ENCODE assay signal across 21 cellular contexts in genomic region chr16:83586036-83586810, GRCh38.
DNase-seq lines count a peak whose midpoint lies in the region; FAIRE-seq and TF ChIP-seq lines count a peak whose summit lies in the region.
"Had no signal": no experiment of that assay in that cellular context is flagged by ENCODE, and none has a peak within 500 bp of the region (broad histone marks: within the 10 kb centered on the region; RNA-seq: fewer than 3 reads in every experiment).

No MANE protein-coding gene starts in this region.

- H3K36me3 ChIP-seq in osteoblast (ENCODE audit: insufficient read depth, low read length) = no peaks in the 10 kb centered on the region
- H3K36me3 ChIP-seq: thoracic aorta had no signal

- H3K4me2 ChIP-seq in osteoblast (ENCODE audit: insufficient read depth, low read length) = peak overlapping the region; percentile 51
- H3K4me2 ChIP-seq: PC-9 had no signal

- no peak overlapping the region for H3K27ac ChIP-seq in osteoblast (ENCODE audit: low read depth, low read length)
- H3K27ac ChIP-seq: PC-9, thoracic aorta had no signal

- TF ChIP-seq CTCF in osteoblast (IDR thresholded peaks at IDR 0.05; ENCODE audit: extremely low read depth, low read depth, low read length) = no peak

- H3K4me1 ChIP-seq in osteoblast (ENCODE audit: insufficient read depth, low read length) = peaks cover 3% of the 10 kb centered on the region

- no peaks in the 10 kb centered on the region for H3K79me2 ChIP-seq in osteoblast (ENCODE audit: insufficient read depth, low read length)

- peak overlapping the region; percentile 74 for H2AFZ ChIP-seq in osteoblast (ENCODE audit: low read length)
- H2AFZ ChIP-seq: PC-9 had no signal

- DNase-seq in DMS79 treated with DMSO at 0.1 percent for 48 hours (lab: John Stamatoyannopoulos, UW) (peak; percentile 57), NCI-H524 (lab: John Stamatoyannopoulos, UW) (peak; percentile 59 to 88), osteoblast (ENCODE audit: insufficient read length, low spot score, missing footprints) (no peak), HuH-7.5 (ENCODE audit: low spot score) (no peak), putamen (ENCODE audit: low spot score) (no peak), nucleus accumbens (lab: John Stamatoyannopoulos, UW) (no peak)
- DNase-seq: activated B cell treated with CpG ODN at 0.5 μM for 24 hours; activated CD4-positive, alpha-beta memory T cell treated with anti-CD3 and anti-CD28 coated beads, Interleukin-2, amount 10 ng/mL, durations not matched to agents 7 days and 5 days; activated effector memory CD4-positive, alpha-beta T cell treated with Interleukin-2 at 50 U/mL for 16 hours; CD4-positive, alpha-beta T cell; head of caudate nucleus; Karpas-422; NCI-H187; NCI-H2227 treated with DMSO at 0.1 percent for 48 hours; PC-9; SHP77; stimulated activated naive CD4-positive, alpha-beta T cell treated with Interleukin-2 at 50 U/mL for 16 hours; T-helper 9 cell had no signal

- FAIRE-seq in endometrium (lab: Jason Lieb, UNC) = peak; percentile 90
- FAIRE-seq: GM12878 had no signal

- H3K4me3 ChIP-seq in osteoblast (ENCODE audit: insufficient read depth, low read length) = peak overlapping the region; percentile 3
- H3K4me3 ChIP-seq: GM12878, PC-9, thoracic aorta had no signal

- H3K27me3 ChIP-seq in osteoblast (ENCODE audit: insufficient read depth, low read length) = peaks cover 2% of the 10 kb centered on the region

- H4K20me1 ChIP-seq in osteoblast (ENCODE audit: insufficient read depth, low read length) = no peaks in the 10 kb centered on the region

- H3K9me3 ChIP-seq in osteoblast (ENCODE audit: low read depth, low read length) = no peaks in the 10 kb centered on the region
- H3K9me3 ChIP-seq: thoracic aorta had no signal

Comparison
In these comparisons a context has a peak if more than half of its experiments do, and no peak if none do; other contexts are left out.
1. DNase-seq: peak in DMS79 treated with DMSO at 0.1 percent for 48 hours (single experiment) and NCI-H524 (2 of 2); none in osteoblast (single experiment), HuH-7.5 (single experiment), putamen (single experiment) and nucleus accumbens (0 of 56).